In genomic region chr3:81244196-81244595, GRCh38 we compare ENCODE assay signal across 5 cellular contexts.
"Had no signal": no experiment of that assay in that cellular context is flagged by ENCODE, and none has a peak within 500 bp of the region (broad histone marks: within the 10 kb centered on the region; RNA-seq: fewer than 3 reads in every experiment).

No MANE protein-coding gene starts in this region.

- H3K9me3 Mint-ChIP-seq: GM23338, H9 had no signal

- H3K27ac Mint-ChIP-seq: GM23338, H9 had no signal

- H3K4me3 ChIP-seq: GM23338, K562 had no signal

- H2AFZ ChIP-seq: GM23338 had no signal

- H3K4me3 Mint-ChIP-seq: GM23338, H9 had no signal

- H3K4me2 ChIP-seq: GM23338 had no signal

- DNase-seq: H9, HCEC 1CT, IMR-90 had no signal
